ENCODE assay signal across 20 cellular contexts in the genomic region with DNA sequence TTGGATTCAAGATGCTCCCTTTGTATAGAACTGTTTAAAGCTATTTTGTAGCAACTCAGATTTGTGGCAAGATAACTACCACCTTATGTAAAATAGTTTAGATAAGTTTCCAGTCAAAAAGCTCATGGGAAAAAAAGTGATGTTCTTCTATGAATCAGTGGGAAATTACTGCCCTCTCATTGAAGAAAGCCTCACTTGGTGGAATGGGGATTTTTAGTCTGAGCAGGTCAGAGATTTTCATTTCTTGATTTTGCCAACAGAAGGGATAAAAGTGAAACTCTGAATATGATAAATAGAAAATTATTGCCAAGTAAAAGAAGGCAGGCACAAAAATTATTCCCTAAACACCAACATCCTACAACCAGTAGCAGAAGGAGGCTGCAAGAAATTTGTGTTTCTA. TPM values are rescaled to one million over a fixed set of nuclear protein-coding genes. Genes with fewer than 3 reads are reported as not detected.
A peak's percentile ranks its signal among the peaks of the same experiment; 100 is the strongest.
DNase-seq lines count a peak whose midpoint lies in the region; ATAC-seq and FAIRE-seq lines count a peak whose summit lies in the region.
"Had no signal": no experiment of that assay in that cellular context is flagged by ENCODE, and none has a peak within 500 bp of the region (broad histone marks: within the 10 kb centered on the region; RNA-seq: fewer than 3 reads in every experiment).

No MANE protein-coding gene starts in this region.

- no peaks in the 10 kb centered on the region for H3K36me3 Mint-ChIP-seq in activated naive CD4-positive, alpha-beta T cell treated with anti-CD3 and anti-CD28 coated beads, Interleukin-2, amount 50 U/mL, for 72 hours
- H3K36me3 Mint-ChIP-seq in activated naive CD4-positive, alpha-beta T cell treated with anti-CD3 and anti-CD28 coated beads, Interleukin-2, amount 10 ng/mL, durations not matched to agents 7 days and 5 days, result no peaks in the 10 kb centered on the region
- H3K36me3 Mint-ChIP-seq in stimulated activated memory B cell treated with anti-CD40 and anti-IgM and Interleukin-4, amounts not matched to agents 10 μg/mL and 1 μg/mL and 100 μg/mL, for 72 hours, result peaks cover 4% of the 10 kb centered on the region
- H3K36me3 Mint-ChIP-seq: CD4-positive, alpha-beta memory T cell had no signal

- no peaks in the 10 kb centered on the region for H3K27me3 Mint-ChIP-seq in activated naive CD4-positive, alpha-beta T cell treated with anti-CD3 and anti-CD28 coated beads, Interleukin-2, amount 10 ng/mL, durations not matched to agents 7 days and 5 days
- H3K27me3 Mint-ChIP-seq in stimulated activated memory B cell treated with anti-CD40 and anti-IgM and Interleukin-4, amounts not matched to agents 10 μg/mL and 1 μg/mL and 100 μg/mL, for 72 hours, result no peaks in the 10 kb centered on the region

- H3K4me1 Mint-ChIP-seq in activated naive CD4-positive, alpha-beta T cell treated with anti-CD3 and anti-CD28 coated beads, Interleukin-2, amount 10 ng/mL, durations not matched to agents 7 days and 5 days, result peaks cover 22% of the 10 kb centered on the region
- peaks cover 25% of the 10 kb centered on the region for H3K4me1 Mint-ChIP-seq in stimulated activated memory B cell treated with anti-CD40 and anti-IgM and Interleukin-4, amounts not matched to agents 10 μg/mL and 1 μg/mL and 100 μg/mL, for 72 hours

- peak; percentile 72 for FAIRE-seq in GM18507 (lab: Jason Lieb, UNC)
- FAIRE-seq: HepG2 had no signal

- no peak overlapping the region for H3K27ac ChIP-seq in SK-N-MC

- CTCF ChIA-PET in activated naive CD4-positive, alpha-beta T cell treated with anti-CD3 and anti-CD28 coated beads, Interleukin-2, amount 10 ng/mL, durations not matched to agents 7 days and 5 days (lab: Charles Lee), result interaction anchor here (1.1 to 1.7 kb wide), 2 partner anchors 36 to 198 kb away, joined by 4 to 8 read pairs; no protein-coding TSS in a partner anchor

- ATAC-seq in activated naive CD4-positive, alpha-beta T cell treated with anti-CD3 and anti-CD28 coated beads, Interleukin-2, amount 50 U/mL, for 72 hours, result peak; percentile 26 to 37
- ATAC-seq in stimulated activated memory B cell treated with anti-CD40 and anti-IgM and Interleukin-4, amounts not matched to agents 10 μg/mL and 1 μg/mL and 100 μg/mL, for 72 hours, result no peak
- no peak for ATAC-seq in HG03159 (IDR thresholded peaks at IDR 0.05; ENCODE audit: unreplicated experiment)
- ATAC-seq: SK-N-SH treated with all-trans-retinoic acid at 6 μM for 48 hours had no signal

- no peak overlapping the region for H3K27ac Mint-ChIP-seq in activated naive CD4-positive, alpha-beta T cell treated with anti-CD3 and anti-CD28 coated beads, Interleukin-2, amount 50 U/mL, for 72 hours
- H3K27ac Mint-ChIP-seq in activated naive CD4-positive, alpha-beta T cell treated with anti-CD3 and anti-CD28 coated beads, Interleukin-2, amount 10 ng/mL, durations not matched to agents 7 days and 5 days, result no peak overlapping the region
- peak overlapping the region; percentile 33 for H3K27ac Mint-ChIP-seq in stimulated activated memory B cell treated with anti-CD40 and anti-IgM and Interleukin-4, amounts not matched to agents 10 μg/mL and 1 μg/mL and 100 μg/mL, for 72 hours

- H3K36me3 ChIP-seq in SK-N-MC (ENCODE audit: insufficient read depth, low read length), result no peaks in the 10 kb centered on the region

- peak overlapping the region; percentile 45 for H3K9ac ChIP-seq in SK-N-MC (ENCODE audit: insufficient read length)

- H3K9me3 Mint-ChIP-seq in activated naive CD4-positive, alpha-beta T cell treated with anti-CD3 and anti-CD28 coated beads, Interleukin-2, amount 50 U/mL, for 72 hours, result no peaks in the 10 kb centered on the region
- peaks cover 2% of the 10 kb centered on the region for H3K9me3 Mint-ChIP-seq in activated naive CD4-positive, alpha-beta T cell treated with anti-CD3 and anti-CD28 coated beads, Interleukin-2, amount 10 ng/mL, durations not matched to agents 7 days and 5 days
- H3K9me3 Mint-ChIP-seq in stimulated activated memory B cell treated with anti-CD40 and anti-IgM and Interleukin-4, amounts not matched to agents 10 μg/mL and 1 μg/mL and 100 μg/mL, for 72 hours, result peaks cover 2% of the 10 kb centered on the region

- DNase-seq in activated naive CD4-positive, alpha-beta T cell treated with anti-CD3 and anti-CD28 coated beads, Interleukin-2, amount 50 U/mL, for 72 hours (ENCODE audit: low spot score in 2 of 2), result no peak
- no peak for DNase-seq in activated naive CD4-positive, alpha-beta T cell treated with anti-CD3 and anti-CD28 coated beads, Interleukin-2, amount 10 ng/mL, durations not matched to agents 7 days and 5 days
- no peak for DNase-seq in GM18507 (ENCODE audit: extremely low spot score, insufficient read length, low read depth)
- no peak for DNase-seq in SK-N-MC (ENCODE audit: low read depth, low spot score)
- no peak for DNase-seq in activated effector memory CD4-positive, alpha-beta T cell treated with anti-CD3 and anti-CD28 coated beads, Interleukin-2, amount 50 U/mL, for 16 hours
- DNase-seq: C1 segment of cervical spinal cord, COR-L47, GDM1, NCI-H1092 treated with DMSO at 0.1 percent for 48 hours, NCI-H1436 treated with DMSO at 0.1 percent for 48 hours, NCI-H1930, NCI-H2107, NCI-H748 treated with DMSO at 0.1 percent for 48 hours had no signal

- H3K9me3 ChIP-seq in SK-N-MC (ENCODE audit: low read depth, low read length), result no peaks in the 10 kb centered on the region

- H3K4me3 ChIP-seq in SK-N-MC, result no peak overlapping the region

- no peak overlapping the region for H3K4me3 Mint-ChIP-seq in activated naive CD4-positive, alpha-beta T cell treated with anti-CD3 and anti-CD28 coated beads, Interleukin-2, amount 10 ng/mL, durations not matched to agents 7 days and 5 days
- no peak overlapping the region for H3K4me3 Mint-ChIP-seq in stimulated activated memory B cell treated with anti-CD40 and anti-IgM and Interleukin-4, amounts not matched to agents 10 μg/mL and 1 μg/mL and 100 μg/mL, for 72 hours

RNA-seq across cellular contexts. Expression of gene CSTA, which starts 25.8 kb away (rescaled TPM):
- not detected for total RNA-seq in activated naive CD4-positive, alpha-beta T cell treated with anti-CD3 and anti-CD28 coated beads, Interleukin-2, amount 50 U/mL, for 72 hours
- total RNA-seq: HT-29, PC-3 had no signal

Comparison
In these comparisons a context has a peak if more than half of its experiments do, and no peak if none do; other contexts are left out.
1. ATAC-seq: peak in activated naive CD4-positive, alpha-beta T cell treated with anti-CD3 and anti-CD28 coated beads, Interleukin-2, amount 50 U/mL, for 72 hours (2 of 2); none in stimulated activated memory B cell treated with anti-CD40 and anti-IgM and Interleukin-4, amounts not matched to agents 10 μg/mL and 1 μg/mL and 100 μg/mL, for 72 hours (single experiment) and HG03159 (single experiment).